Comparison of ENCODE assay signal across 23 cellular contexts in genomic region chr15:42239528-42240245, GRCh38. TPM values are rescaled to one million over a fixed set of nuclear protein-coding genes. Genes with fewer than 3 reads are reported as not detected.
A peak's percentile ranks its signal among the peaks of the same experiment; 100 is the strongest.
DNase-seq lines count a peak whose midpoint lies in the region; ATAC-seq and TF ChIP-seq lines count a peak whose summit lies in the region.
"Had no signal": no experiment of that assay in that cellular context is flagged by ENCODE, and none has a peak within 500 bp of the region (broad histone marks: within the 10 kb centered on the region; RNA-seq: fewer than 3 reads in every experiment).

No MANE protein-coding gene starts in this region.

- no peaks in the 10 kb centered on the region for H3K9me3 Mint-ChIP-seq in activated CD8-positive, alpha-beta T cell treated with anti-CD3 and anti-CD28 coated beads for 36 hours
- no peaks in the 10 kb centered on the region for H3K9me3 Mint-ChIP-seq in activated CD8-positive, alpha-beta T cell treated with anti-CD3 and anti-CD28 coated beads, Interleukin-2, amount 10 ng/mL, durations not matched to agents 7 days and 5 days (ENCODE audit: insufficient read depth)
- H3K9me3 Mint-ChIP-seq: activated B cell treated with CpG ODN at 0.5 μM for 24 hours; activated CD4-positive, alpha-beta memory T cell treated with anti-CD3 and anti-CD28 coated beads for 36 hours had no signal

- H3K9me3 ChIP-seq in right lobe of liver: no peaks in the 10 kb centered on the region
- H3K9me3 ChIP-seq: body of pancreas, heart left ventricle, ovary, right atrium auricular region had no signal

- no peak overlapping the region for H3K4me3 ChIP-seq in right lobe of liver
- H3K4me3 ChIP-seq: body of pancreas, heart left ventricle, ovary, right atrium auricular region had no signal

- H3K27ac ChIP-seq in right lobe of liver: no peak overlapping the region
- H3K27ac ChIP-seq: body of pancreas, C4-2B, heart left ventricle, ovary, right atrium auricular region had no signal

- no peaks in the 10 kb centered on the region for H3K4me1 ChIP-seq in right lobe of liver
- H3K4me1 ChIP-seq: body of pancreas, heart left ventricle, right atrium auricular region had no signal

- peaks cover 29% of the 10 kb centered on the region for H3K36me3 Mint-ChIP-seq in activated CD8-positive, alpha-beta T cell treated with anti-CD3 and anti-CD28 coated beads for 36 hours (ENCODE audit: low read depth)
- H3K36me3 Mint-ChIP-seq in activated CD8-positive, alpha-beta T cell treated with anti-CD3 and anti-CD28 coated beads, Interleukin-2, amount 10 ng/mL, durations not matched to agents 7 days and 5 days (ENCODE audit: low read depth): peaks cover 46% of the 10 kb centered on the region

- ATAC-seq in activated CD8-positive, alpha-beta T cell treated with anti-CD3 and anti-CD28 coated beads for 36 hours: no peak
- no peak for ATAC-seq in activated CD8-positive, alpha-beta T cell treated with anti-CD3 and anti-CD28 coated beads, Interleukin-2, amount 10 ng/mL, durations not matched to agents 7 days and 5 days
- ATAC-seq in HG02759 (IDR thresholded peaks at IDR 0.05; ENCODE audit: unreplicated experiment) (no peak), right lobe of liver (no peak)
- ATAC-seq: body of pancreas; heart left ventricle; naive thymus-derived CD4-positive, alpha-beta T cell had no signal

- no peak for TF ChIP-seq POLR2A in right lobe of liver (IDR thresholded peaks at IDR 0.05)

- no peak for DNase-seq in activated CD8-positive, alpha-beta T cell treated with anti-CD3 and anti-CD28 coated beads for 36 hours
- no peak for DNase-seq in activated CD8-positive, alpha-beta T cell treated with anti-CD3 and anti-CD28 coated beads, Interleukin-2, amount 10 ng/mL, durations not matched to agents 7 days and 5 days
- peak; percentile 37 for DNase-seq in HS-5 (ENCODE audit: low read depth)
- DNase-seq in dedifferentiated amniotic fluid mesenchymal stem cell (ENCODE audit: extremely low spot score): peak; percentile 13
- DNase-seq in non-pigmented ciliary epithelial cell (ENCODE audit: low read depth): peak; percentile 8
- no peak for DNase-seq in stimulated activated CD4-positive, alpha-beta T cell treated with anti-CD3 and anti-CD28 coated beads, Interleukin-1b, Interleukin-23, amount 100 ng/mL, for 48 hours
- DNase-seq in right lobe of liver: no peak
- DNase-seq: activated B cell treated with CpG ODN at 0.5 μM for 24 hours; activated CD4-positive, alpha-beta memory T cell treated with anti-CD3 and anti-CD28 coated beads for 36 hours; body of pancreas; H7; heart left ventricle; mammary epithelial cell; naive thymus-derived CD4-positive, alpha-beta T cell; NCI-H1048; NCI-H187 treated with DMSO at 0.1 percent for 48 hours; NCI-H446; ovary; T1000 had no signal

- H3K4me1 Mint-ChIP-seq in activated CD8-positive, alpha-beta T cell treated with anti-CD3 and anti-CD28 coated beads for 36 hours (ENCODE audit: low read depth): peaks cover 4% of the 10 kb centered on the region
- H3K4me1 Mint-ChIP-seq in activated CD8-positive, alpha-beta T cell treated with anti-CD3 and anti-CD28 coated beads, Interleukin-2, amount 10 ng/mL, durations not matched to agents 7 days and 5 days (ENCODE audit: low read depth): peaks cover 15% of the 10 kb centered on the region
- H3K4me1 Mint-ChIP-seq: activated B cell treated with CpG ODN at 0.5 μM for 24 hours had no signal

- POLR2A ChIA-PET in activated CD8-positive, alpha-beta T cell treated with anti-CD3 and anti-CD28 coated beads for 36 hours (lab: Charles Lee): no interaction called here
- POLR2A ChIA-PET in activated CD8-positive, alpha-beta T cell treated with anti-CD3 and anti-CD28 coated beads, Interleukin-2, amount 10 ng/mL, durations not matched to agents 7 days and 5 days (lab: Charles Lee): no interaction called here

- peaks cover 0 to 32% (median 13%) of the 10 kb centered on the region in 4 donors for H3K36me3 ChIP-seq in right lobe of liver

- H3K27me3 Mint-ChIP-seq in activated CD8-positive, alpha-beta T cell treated with anti-CD3 and anti-CD28 coated beads for 36 hours: no peaks in the 10 kb centered on the region
- H3K27me3 Mint-ChIP-seq in activated CD8-positive, alpha-beta T cell treated with anti-CD3 and anti-CD28 coated beads, Interleukin-2, amount 10 ng/mL, durations not matched to agents 7 days and 5 days (ENCODE audit: low read depth): no peaks in the 10 kb centered on the region
- H3K27me3 Mint-ChIP-seq: activated B cell treated with CpG ODN at 0.5 μM for 24 hours; activated CD4-positive, alpha-beta memory T cell treated with anti-CD3 and anti-CD28 coated beads for 36 hours; activated naive CD8-positive, alpha-beta T cell; naive thymus-derived CD4-positive, alpha-beta T cell had no signal

- H3K4me3 Mint-ChIP-seq in activated CD8-positive, alpha-beta T cell treated with anti-CD3 and anti-CD28 coated beads for 36 hours: no peak overlapping the region
- no peak overlapping the region for H3K4me3 Mint-ChIP-seq in activated CD8-positive, alpha-beta T cell treated with anti-CD3 and anti-CD28 coated beads, Interleukin-2, amount 10 ng/mL, durations not matched to agents 7 days and 5 days
- H3K4me3 Mint-ChIP-seq: activated B cell treated with CpG ODN at 0.5 μM for 24 hours; activated CD4-positive, alpha-beta memory T cell treated with anti-CD3 and anti-CD28 coated beads for 36 hours; activated naive CD8-positive, alpha-beta T cell; naive thymus-derived CD4-positive, alpha-beta T cell had no signal

- no peaks in the 10 kb centered on the region for H3K27me3 ChIP-seq in right lobe of liver
- H3K27me3 ChIP-seq: body of pancreas, heart left ventricle, ovary, right atrium auricular region had no signal

- H3K27ac Mint-ChIP-seq in activated CD8-positive, alpha-beta T cell treated with anti-CD3 and anti-CD28 coated beads for 36 hours: peak overlapping the region; percentile 5
- H3K27ac Mint-ChIP-seq in activated CD8-positive, alpha-beta T cell treated with anti-CD3 and anti-CD28 coated beads, Interleukin-2, amount 10 ng/mL, durations not matched to agents 7 days and 5 days: no peak overlapping the region
- H3K27ac Mint-ChIP-seq: activated B cell treated with CpG ODN at 0.5 μM for 24 hours; activated CD4-positive, alpha-beta memory T cell treated with anti-CD3 and anti-CD28 coated beads for 36 hours; activated naive CD8-positive, alpha-beta T cell had no signal

- intact Hi-C loops in activated CD8-positive, alpha-beta T cell treated with anti-CD3 and anti-CD28 coated beads for 36 hours (cut with micrococcal nuclease): no loop called here
- intact Hi-C loops in right lobe of liver (cut with DNase I): no loop called here

- CTCF ChIA-PET in activated CD8-positive, alpha-beta T cell treated with anti-CD3 and anti-CD28 coated beads for 36 hours (lab: Charles Lee): interaction anchor here (1.0 kb wide), 1 partner anchor 31 kb away, joined by 3 read pairs; no protein-coding TSS in a partner anchor
- CTCF ChIA-PET in activated CD8-positive, alpha-beta T cell treated with anti-CD3 and anti-CD28 coated beads, Interleukin-2, amount 10 ng/mL, durations not matched to agents 7 days and 5 days (lab: Charles Lee): interaction anchor here (1.0 kb wide), 1 partner anchor 11 kb away, joined by 5 read pairs; no protein-coding TSS in a partner anchor

- TF ChIP-seq CTCF in activated CD8-positive, alpha-beta T cell treated with anti-CD3 and anti-CD28 coated beads for 36 hours (IDR thresholded peaks at IDR 0.05): no peak
- no peak for TF ChIP-seq CTCF in right lobe of liver (IDR thresholded peaks at IDR 0.05)

RNA-seq across cellular contexts. Expression of gene VPS39, which starts 31.6 kb away (rescaled TPM):
- total RNA-seq in activated CD8-positive, alpha-beta T cell treated with anti-CD3 and anti-CD28 coated beads for 36 hours: 10 to 100 TPM; 47.3 to 49.8 TPM
- 10 to 100 TPM; 61.0 to 65.7 TPM for total RNA-seq in activated CD8-positive, alpha-beta T cell treated with anti-CD3 and anti-CD28 coated beads, Interleukin-2, amount 10 ng/mL, durations not matched to agents 7 days and 5 days
- 10 to 100 TPM; 16.6 to 32.7 (median 23.2) TPM for total RNA-seq in right lobe of liver

RNA-seq across cellular contexts. Expression of gene GANC, which starts 33.3 kb away (rescaled TPM):
- total RNA-seq in activated CD8-positive, alpha-beta T cell treated with anti-CD3 and anti-CD28 coated beads for 36 hours: 10 to 100 TPM; 18.0 to 22.2 TPM
- 10 to 100 TPM; 19.0 to 22.9 TPM for total RNA-seq in activated CD8-positive, alpha-beta T cell treated with anti-CD3 and anti-CD28 coated beads, Interleukin-2, amount 10 ng/mL, durations not matched to agents 7 days and 5 days
- 10 to 100 TPM; 11.4 to 37.6 (median 18.4) TPM for total RNA-seq in right lobe of liver

RNA-seq across cellular contexts. Expression of gene TMEM87A, which starts 33.5 kb away (rescaled TPM):
- 10 to 100 TPM; 23.6 to 24.7 TPM for total RNA-seq in activated CD8-positive, alpha-beta T cell treated with anti-CD3 and anti-CD28 coated beads for 36 hours
- 10 to 100 TPM; 31.2 to 33.1 TPM for total RNA-seq in activated CD8-positive, alpha-beta T cell treated with anti-CD3 and anti-CD28 coated beads, Interleukin-2, amount 10 ng/mL, durations not matched to agents 7 days and 5 days
- total RNA-seq in right lobe of liver: 10 to 100 TPM; 12.9 to 22.4 (median 15.7) TPM

Comparison
In these comparisons a context has a peak if more than half of its experiments do, and no peak if none do; other contexts are left out.
1. DNase-seq: peak in HS-5 (single experiment), dedifferentiated amniotic fluid mesenchymal stem cell (single experiment) and non-pigmented ciliary epithelial cell (single experiment); none in activated CD8-positive, alpha-beta T cell treated with anti-CD3 and anti-CD28 coated beads for 36 hours (single experiment), activated CD8-positive, alpha-beta T cell treated with anti-CD3 and anti-CD28 coated beads, Interleukin-2, amount 10 ng/mL, durations not matched to agents 7 days and 5 days (single experiment), stimulated activated CD4-positive, alpha-beta T cell treated with anti-CD3 and anti-CD28 coated beads, Interleukin-1b, Interleukin-23, amount 100 ng/mL, for 48 hours (single experiment) and right lobe of liver (0 of 3).